In the genomic region with DNA sequence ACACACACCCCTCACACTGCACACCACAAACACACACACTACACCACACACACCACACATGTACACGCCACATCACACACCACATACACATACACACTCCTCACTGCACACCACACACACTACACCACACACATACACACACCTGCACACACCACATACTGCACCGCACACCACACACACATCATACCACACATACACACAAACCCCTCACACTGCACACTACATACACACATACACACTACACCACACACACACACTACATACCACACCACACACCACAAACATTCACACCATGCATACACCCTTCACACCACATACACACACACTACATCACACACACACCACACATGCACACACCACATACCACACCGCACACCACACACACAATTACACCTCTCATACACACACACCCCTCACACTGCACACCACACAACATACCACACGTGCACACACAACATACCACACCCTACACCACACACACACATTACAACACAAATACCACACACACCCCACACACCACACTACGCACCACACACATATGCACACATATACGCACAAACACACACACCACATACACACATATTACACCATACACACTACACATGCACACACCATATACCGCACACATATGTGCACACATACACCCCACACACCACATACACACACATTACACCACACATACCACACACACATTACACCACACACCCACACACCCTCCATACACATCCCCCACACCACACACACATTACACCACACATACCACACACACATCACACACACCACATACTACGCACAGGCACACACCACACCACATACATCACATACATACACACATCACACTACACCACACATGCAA, we compare ENCODE assay signal across 32 cellular contexts. TPM values are rescaled to one million over a fixed set of nuclear protein-coding genes. Genes with fewer than 3 reads are reported as not detected.
"Had no signal": no experiment of that assay in that cellular context is flagged by ENCODE, and none has a peak within 500 bp of the region (broad histone marks: within the 10 kb centered on the region; RNA-seq: fewer than 3 reads in every experiment).

No MANE protein-coding gene starts in this region.

- H3K36me3 ChIP-seq: left ventricle myocardium inferior, pancreas, prostate gland, upper lobe of left lung had no signal

- H3K36me3 Mint-ChIP-seq: activated naive CD4-positive, alpha-beta T cell treated with anti-CD3 and anti-CD28 coated beads, Interleukin-2, amount 10 ng/mL, durations not matched to agents 7 days and 5 days; stimulated activated memory B cell treated with anti-CD40 and anti-IgM and Interleukin-4, amounts not matched to agents 10 μg/mL and 1 μg/mL and 100 μg/mL, for 72 hours had no signal

- H3K27ac Mint-ChIP-seq: activated B cell treated with CpG ODN at 0.5 μM for 24 hours; activated naive CD8-positive, alpha-beta T cell treated with anti-CD3 and anti-CD28 coated beads, Interleukin-2, amount 50 U/mL, for 24 hours; nephron progenitor cell; stimulated activated memory B cell treated with anti-CD40 and anti-IgM and Interleukin-4, amounts not matched to agents 10 μg/mL and 1 μg/mL and 100 μg/mL, for 72 hours; T-helper 2 cell treated with Interferon-gamma antibody and Interleukin-4, amounts not matched to agents 5 μg/mL and 100 μg/mL, for 36 hours had no signal

- H3K4me2 ChIP-seq: smooth muscle cell had no signal

- DNase-seq: activated B cell treated with CpG ODN at 0.5 μM for 24 hours; activated CD4-positive, alpha-beta T cell treated with anti-CD3 and anti-CD28 coated beads for 4 hours; activated CD4-positive, alpha-beta T cell treated with anti-CD3 and anti-CD28 coated beads, Interleukin-2, amount 50 U/mL, for 48 hours; activated CD8-positive, alpha-beta memory T cell treated with anti-CD3 and anti-CD28 coated beads for 24 hours; activated effector memory CD4-positive, alpha-beta T cell treated with Interleukin-2 at 50 U/mL for 16 hours; activated naive CD4-positive, alpha-beta T cell treated with anti-CD3 and anti-CD28 coated beads, Interleukin-2, amount 10 ng/mL, durations not matched to agents 7 days and 5 days; activated naive CD8-positive, alpha-beta T cell treated with anti-CD3 and anti-CD28 coated beads, Interleukin-2, amount 50 U/mL, for 24 hours; amygdala; dermis blood vessel endothelial cell; effector CD4-positive, alpha-beta T cell; esophagus squamous epithelium; foreskin melanocyte; left ventricle myocardium inferior; nephron progenitor cell; nucleus accumbens; pancreas; retina; stimulated activated CD4-positive, alpha-beta T cell treated with anti-CD3 and anti-CD28 coated beads, Interleukin-1b, Interleukin-23, amount 100 ng/mL, for 48 hours; stimulated activated CD4-positive, alpha-beta T cell treated with anti-CD3 and anti-CD28 coated beads, Interleukin-4, amount 100 ng/mL, for 4 hours; stimulated activated CD8-positive, alpha-beta memory T cell treated with anti-CD3 and anti-CD28 coated beads, Interleukin-4, amount 100 ng/mL, for 48 hours; stimulated activated naive CD8-positive, alpha-beta T cell treated with anti-CD3 and anti-CD28 coated beads, Interleukin-15, amount 100 ng/mL, for 72 hours; substantia nigra; upper lobe of left lung had no signal

- H3K27ac ChIP-seq: epithelial cell of prostate, esophagus squamous epithelium, left ventricle myocardium inferior, pancreas, prostate gland, upper lobe of left lung had no signal

- H3K4me3 Mint-ChIP-seq: activated B cell treated with CpG ODN at 0.5 μM for 24 hours; activated naive CD4-positive, alpha-beta T cell treated with anti-CD3 and anti-CD28 coated beads, Interleukin-2, amount 10 ng/mL, durations not matched to agents 7 days and 5 days; activated naive CD8-positive, alpha-beta T cell treated with anti-CD3 and anti-CD28 coated beads, Interleukin-2, amount 50 U/mL, for 24 hours; nephron progenitor cell; stimulated activated memory B cell treated with anti-CD40 and anti-IgM and Interleukin-4, amounts not matched to agents 10 μg/mL and 1 μg/mL and 100 μg/mL, for 72 hours; stimulated activated naive CD8-positive, alpha-beta T cell treated with anti-CD3 and anti-CD28 coated beads, Interleukin-15, amount 100 ng/mL, for 72 hours; T-helper 2 cell treated with Interferon-gamma antibody and Interleukin-4, amounts not matched to agents 5 μg/mL and 100 μg/mL, for 36 hours had no signal

- H3K4me1 ChIP-seq: prostate gland had no signal

- H3K4me1 Mint-ChIP-seq: activated B cell treated with CpG ODN at 0.5 μM for 24 hours; activated naive CD4-positive, alpha-beta T cell treated with anti-CD3 and anti-CD28 coated beads, Interleukin-2, amount 10 ng/mL, durations not matched to agents 7 days and 5 days; activated naive CD8-positive, alpha-beta T cell treated with anti-CD3 and anti-CD28 coated beads, Interleukin-2, amount 50 U/mL, for 24 hours; stimulated activated naive CD8-positive, alpha-beta T cell treated with anti-CD3 and anti-CD28 coated beads, Interleukin-15, amount 100 ng/mL, for 72 hours had no signal

- H3K27me3 Mint-ChIP-seq: activated naive CD4-positive, alpha-beta T cell treated with anti-CD3 and anti-CD28 coated beads, Interleukin-2, amount 10 ng/mL, durations not matched to agents 7 days and 5 days; stimulated activated memory B cell treated with anti-CD40 and anti-IgM and Interleukin-4, amounts not matched to agents 10 μg/mL and 1 μg/mL and 100 μg/mL, for 72 hours; stimulated activated naive CD8-positive, alpha-beta T cell treated with anti-CD3 and anti-CD28 coated beads, Interleukin-15, amount 100 ng/mL, for 72 hours had no signal

- H3K27me3 ChIP-seq: pancreas, upper lobe of left lung had no signal

- H3K9me3 ChIP-seq: esophagus squamous epithelium, left ventricle myocardium inferior, pancreas, prostate gland, upper lobe of left lung had no signal

- H3K9me3 Mint-ChIP-seq: activated B cell treated with CpG ODN at 0.5 μM for 24 hours, nephron progenitor cell had no signal

- H3K4me3 ChIP-seq: esophagus squamous epithelium, left ventricle myocardium inferior, lung, pancreas, prostate gland, smooth muscle cell, upper lobe of left lung had no signal

RNA-seq across cellular contexts. Expression of a gene that starts 29.6 kb away (rescaled TPM):
- total RNA-seq: activated B cell treated with CpG ODN at 0.5 μM for 24 hours, dermis blood vessel endothelial cell, glomerular endothelial cell had no signal

RNA-seq across cellular contexts. Expression of a gene that starts 30.3 kb away (rescaled TPM):
- total RNA-seq: activated B cell treated with CpG ODN at 0.5 μM for 24 hours, bronchial epithelial cell, dermis blood vessel endothelial cell, mesenteric fat pad, smooth muscle cell had no signal
- polyA plus RNA-seq: smooth muscle cell had no signal

RNA-seq across cellular contexts. Expression of a gene that starts 50.1 kb away (rescaled TPM):
- total RNA-seq: activated B cell treated with CpG ODN at 0.5 μM for 24 hours, bronchial epithelial cell, dermis blood vessel endothelial cell, glomerular endothelial cell, left ventricle myocardium inferior, prostate gland, smooth muscle cell had no signal
- polyA plus RNA-seq: smooth muscle cell had no signal
